ENCODE assay signal across 22 cellular contexts in genomic region chr6:154498340-154498934, GRCh38.
"Had no signal": no experiment of that assay in that cellular context is flagged by ENCODE, and none has a peak within 500 bp of the region (broad histone marks: within the 10 kb centered on the region; RNA-seq: fewer than 3 reads in every experiment).

No MANE protein-coding gene starts in this region.

- H3K9me3 Mint-ChIP-seq: dendritic cell treated with granulocyte-macrophage colony-stimulating factor and Interleukin-4, amounts not matched to agents 40 ng/mL and 50 ng/mL, for 4 days; immature natural killer cell; naive B cell; nephron progenitor cell had no signal

- H3K4me3 ChIP-seq: esophagus squamous epithelium, gastroesophageal sphincter, sigmoid colon, skin epidermis, suprapubic skin, tibial nerve, upper lobe of right lung had no signal

- FAIRE-seq: colon, keratinocyte had no signal

- H3K36me3 Mint-ChIP-seq: immature natural killer cell, naive B cell had no signal

- H3K4me3 Mint-ChIP-seq: dendritic cell treated with granulocyte-macrophage colony-stimulating factor and Interleukin-4, amounts not matched to agents 40 ng/mL and 50 ng/mL, for 4 days; immature natural killer cell; naive B cell; nephron progenitor cell had no signal

- H3K9me3 ChIP-seq: esophagus squamous epithelium, gastroesophageal sphincter, sigmoid colon, suprapubic skin, tibial nerve, upper lobe of right lung had no signal

- ATAC-seq: gastroesophageal sphincter, left cardiac atrium, left ventricle myocardium superior, upper lobe of right lung had no signal

- H3K27ac Mint-ChIP-seq: dendritic cell treated with granulocyte-macrophage colony-stimulating factor and Interleukin-4, amounts not matched to agents 40 ng/mL and 50 ng/mL, for 4 days; immature natural killer cell; naive B cell; nephron progenitor cell had no signal

- H3K27me3 ChIP-seq: esophagus squamous epithelium, gastroesophageal sphincter, sigmoid colon, suprapubic skin, tibial nerve, upper lobe of right lung had no signal

- DNase-seq: esophagus squamous epithelium; foreskin fibroblast; glutamatergic neuron; immature natural killer cell; left cardiac atrium; left ventricle myocardium superior; mesendoderm; naive B cell; nephron progenitor cell; posterior cingulate gyrus; sigmoid colon; stimulated activated CD4-positive, alpha-beta T cell treated with anti-CD3 and anti-CD28 coated beads, Interleukin-2, amount 100 ng/mL, for 24 hours; stimulated activated CD4-positive, alpha-beta T cell treated with anti-CD3 and anti-CD28 coated beads, Interleukin-4, amount 100 ng/mL, for 4 hours; stimulated activated naive CD4-positive, alpha-beta T cell; upper lobe of right lung had no signal

- H3K27ac ChIP-seq: esophagus squamous epithelium, gastroesophageal sphincter, skin epidermis, suprapubic skin, tibial nerve, upper lobe of right lung had no signal

- H3K36me3 ChIP-seq: gastroesophageal sphincter, sigmoid colon, suprapubic skin, tibial nerve, upper lobe of right lung had no signal

- H3K4me1 Mint-ChIP-seq: naive B cell had no signal
